ENCODE assay signal across 8 cellular contexts in the genomic region with DNA sequence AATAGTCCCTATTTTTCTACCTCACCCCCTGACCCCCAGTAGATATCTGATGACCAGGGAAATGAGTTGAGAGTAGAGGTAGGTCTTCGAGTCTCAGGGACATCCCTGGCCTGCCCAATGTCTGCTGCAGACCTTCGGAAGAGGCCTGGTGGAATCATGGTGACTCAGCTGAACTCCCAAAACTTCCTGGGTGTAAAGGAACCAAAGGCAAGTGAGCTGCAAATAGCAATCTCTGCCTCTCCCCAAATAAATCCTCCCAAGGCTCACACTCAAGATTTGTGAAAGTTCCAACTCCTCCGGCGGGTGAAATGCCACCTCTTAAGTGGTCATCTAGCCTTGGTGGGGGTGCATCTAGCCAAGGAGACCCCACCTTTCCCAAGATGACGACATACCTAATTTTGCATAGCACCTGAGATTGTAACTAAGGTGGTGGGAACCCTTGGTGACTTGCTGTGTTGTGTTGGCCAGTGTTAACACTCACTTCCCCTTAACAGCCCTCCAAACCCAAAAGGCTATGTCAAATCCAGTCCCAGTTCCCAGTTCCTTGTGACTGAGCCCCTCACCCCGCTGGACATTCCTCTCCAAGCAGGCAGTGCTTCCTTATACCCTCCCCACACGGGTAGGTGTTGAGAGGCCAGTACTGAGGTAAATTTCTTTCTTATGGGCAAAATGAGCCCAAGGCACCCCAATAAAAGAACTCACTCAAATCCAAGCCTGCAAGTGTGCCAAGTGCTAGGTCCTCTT. TPM values are rescaled to one million over a fixed set of nuclear protein-coding genes. Genes with fewer than 3 reads are reported as not detected.
DNase-seq lines count a peak whose midpoint lies in the region; ATAC-seq, FAIRE-seq and TF ChIP-seq lines count a peak whose summit lies in the region.

No MANE protein-coding gene starts in this region.

- H3K4me2 ChIP-seq in K562 (ENCODE audit: insufficient read depth, low read length) = peak overlapping the region; percentile 12; the same call in 1 of the 2 replicates

- H3K27ac Mint-ChIP-seq in activated CD8-positive, alpha-beta memory T cell treated with anti-CD3 and anti-CD28 coated beads, Interleukin-2, amount 10 ng/mL, durations not matched to agents 7 days and 5 days = peak overlapping the region; percentile 93

- H3K4me3 Mint-ChIP-seq in activated CD8-positive, alpha-beta memory T cell treated with anti-CD3 and anti-CD28 coated beads, Interleukin-2, amount 10 ng/mL, durations not matched to agents 7 days and 5 days = peak overlapping the region; percentile 51

- no TSS peak for BruUV-seq in K562 (replicated peaks; lab: Mats Ljungman, UMichigan)

- H4K20me1 ChIP-seq in K562 (replicated peaks; ENCODE audit: control insufficient read depth, insufficient read depth, low read length) = 0 out of 2 replicates have a peak, but pooled peaks cover 8% of the 10 kb centered on the region

- H3K36me3 ChIP-seq in K562 (ENCODE audit: control insufficient read depth, insufficient read depth, low read length) = peaks cover 35% of the 10 kb centered on the region

- H3K9me3 Mint-ChIP-seq in activated CD8-positive, alpha-beta memory T cell treated with anti-CD3 and anti-CD28 coated beads, Interleukin-2, amount 10 ng/mL, durations not matched to agents 7 days and 5 days (ENCODE audit: low read depth) = no peaks in the 10 kb centered on the region

- TF ChIP-seq EP300 in K562 (IDR thresholded peaks at IDR 0.05; ENCODE audit: low read length) = no peak

- no peaks in the 10 kb centered on the region for H3K27me3 Mint-ChIP-seq in activated CD8-positive, alpha-beta memory T cell treated with anti-CD3 and anti-CD28 coated beads, Interleukin-2, amount 10 ng/mL, durations not matched to agents 7 days and 5 days

- H3K4me1 Mint-ChIP-seq in activated CD8-positive, alpha-beta memory T cell treated with anti-CD3 and anti-CD28 coated beads, Interleukin-2, amount 10 ng/mL, durations not matched to agents 7 days and 5 days = peaks cover 72% of the 10 kb centered on the region

- TF ChIP-seq RAD21 in K562 (CRISPR knock-in tag; conservative IDR thresholded peaks at IDR 0.05 in 1 of 2, IDR thresholded peaks at IDR 0.05 in 1 of 2) = no peak

- ATAC-seq in activated CD8-positive, alpha-beta memory T cell treated with anti-CD3 and anti-CD28 coated beads, Interleukin-2, amount 10 ng/mL, durations not matched to agents 7 days and 5 days = no peak
- peak; percentile 2; the same call in 1 of the 3 replicates for ATAC-seq in K562
- ATAC-seq in HG03521 (IDR thresholded peaks at IDR 0.05; ENCODE audit: unreplicated experiment) = no peak
- ATAC-seq in HG02642 (IDR thresholded peaks at IDR 0.05; ENCODE audit: poor library complexity, unreplicated experiment) = no peak

- H3K9me1 ChIP-seq in K562 (ENCODE audit: control insufficient read depth, insufficient read depth, low read length) = no peaks in the 10 kb centered on the region

- no peak for TF ChIP-seq CTCF in K562 (IDR thresholded peaks at IDR 0.05 in 2 of 3, conservative IDR thresholded peaks at IDR 0.05 in 1 of 3; ENCODE audit: insufficient read depth in 2 of 3, low read depth in 1 of 3, low read length in 3 of 3)

- H3K9me3 ChIP-seq in K562 (replicated peaks; ENCODE audit: control insufficient read depth, insufficient read depth, low read depth, low read length) = no peaks in the 10 kb centered on the region

- in situ Hi-C loops in K562 (cut with MboI) = no loop called here

- no peak for DNase-seq in activated CD8-positive, alpha-beta memory T cell treated with anti-CD3 and anti-CD28 coated beads, Interleukin-2, amount 10 ng/mL, durations not matched to agents 7 days and 5 days
- DNase-seq in activated CD8-positive, alpha-beta memory T cell treated with anti-CD3 and anti-CD28 coated beads, Interleukin-2, amount 50 U/mL, for 4 hours = no peak
- peak in 1 of 4 experiments; percentile 19 for DNase-seq in K562 (ENCODE audit: extremely low read depth in 1 of 4, low spot score in 3 of 4)
- peak in 6 of 49 donors; percentile 18 to 74 (median 42) for DNase-seq in substantia nigra (lab: John Stamatoyannopoulos, UW)
- no peak for DNase-seq in COLO829 (ENCODE audit: low spot score)

- 66% methylated on average over 6 of the region's 7 CpGs for WGBS in K562 (ENCODE audit: insufficient coverage, low coverage, missing lambda C conversion rate)

- peaks cover 42% of the 10 kb centered on the region for H3K36me3 Mint-ChIP-seq in activated CD8-positive, alpha-beta memory T cell treated with anti-CD3 and anti-CD28 coated beads, Interleukin-2, amount 10 ng/mL, durations not matched to agents 7 days and 5 days

- POLR2A ChIA-PET in K562 (lab: Yijun Ruan, JAX) = interaction anchor here (0.7 to 1.9 kb wide), 4 partner anchors 9 to 508 kb away, joined by 3 to 6 read pairs (median 4); no protein-coding TSS in a partner anchor

- H3K4me1 ChIP-seq in K562 (replicated peaks in 1 of 2; ENCODE audit: control insufficient read depth in 2 of 2, insufficient read depth in 2 of 2, low read length in 2 of 2) = peaks cover 28 to 38% of the 10 kb centered on the region in 2 experiments; a peak in 4 of 5 replicates

- TF ChIP-seq POLR2A in K562 (conservative IDR thresholded peaks at IDR 0.05) = 0 out of 2 replicates have a peak, but pooled peaks have one; percentile 22

- H3K4me3 ChIP-seq in K562 = no peak overlapping the region

- no peak for FAIRE-seq in K562 (lab: Jason Lieb, UNC)

- no peak overlapping the region for H2AFZ ChIP-seq in K562 (ENCODE audit: low read depth, low read length)

- H3K79me2 ChIP-seq in K562 (ENCODE audit: control insufficient read depth, insufficient read depth, low read length) = peaks cover 34% of the 10 kb centered on the region

- CTCF ChIA-PET in activated CD8-positive, alpha-beta memory T cell treated with anti-CD3 and anti-CD28 coated beads, Interleukin-2, amount 10 ng/mL, durations not matched to agents 7 days and 5 days (lab: Charles Lee) = interaction anchor here (0.8 to 9.6 kb wide), 13 partner anchors 10 to 965 kb away, joined by 3 to 237 read pairs (median 5); no protein-coding TSS in a partner anchor
- CTCF ChIA-PET in K562 (lab: Yijun Ruan, JAX; ENCODE audit: low intra/inter-chr PET ratio) = no interaction called here

- H3K27me3 ChIP-seq in K562 (ENCODE audit: control insufficient read depth in 2 of 2, insufficient read depth in 2 of 2, low read length in 2 of 2) (no peaks in the 10 kb centered on the region), layer of hippocampus (ENCODE audit: control insufficient read depth, insufficient read depth, low read length) (no peaks in the 10 kb centered on the region)

- no peak overlapping the region for H3K9ac ChIP-seq in K562 (ENCODE audit: insufficient read depth in 1 of 2, low read depth in 2 of 2, low read length in 2 of 2)

- intact Hi-C loops in K562 (cut with micrococcal nuclease) = loop anchor here (5.0 kb wide), 1 partner anchor 39 kb away; no protein-coding TSS in a partner anchor

- no peak overlapping the region; the same call in 2 of the 3 replicates for H3K27ac ChIP-seq in K562 (ENCODE audit: extremely low read depth, low read depth, low read length)
- H3K27ac ChIP-seq in layer of hippocampus (ENCODE audit: low read depth, low read length) = peak overlapping the region; percentile 47
- H3K27ac ChIP-seq in substantia nigra (ENCODE audit: low read depth, low read length, poor library complexity, severe bottlenecking) = peak overlapping the region; percentile 53

TF ChIP-seq in K562, 482 proteins besides CTCF, POLR2A, EP300 and RAD21:
- TF ChIP-seq MYNN (IDR thresholded peaks at IDR 0.05) = 0 out of 2 replicates have a peak, but pooled peaks have one; percentile 1
- no peak for TF ChIP-seq MYNN (CRISPR knock-in tag; IDR thresholded peaks at IDR 0.05)
- peak; percentile 32; the same call in 1 of the 2 replicates for TF ChIP-seq POLR2AphosphoS2 (IDR thresholded peaks at IDR 0.05; ENCODE audit: low read length)
- TF ChIP-seq, protein P1, sequence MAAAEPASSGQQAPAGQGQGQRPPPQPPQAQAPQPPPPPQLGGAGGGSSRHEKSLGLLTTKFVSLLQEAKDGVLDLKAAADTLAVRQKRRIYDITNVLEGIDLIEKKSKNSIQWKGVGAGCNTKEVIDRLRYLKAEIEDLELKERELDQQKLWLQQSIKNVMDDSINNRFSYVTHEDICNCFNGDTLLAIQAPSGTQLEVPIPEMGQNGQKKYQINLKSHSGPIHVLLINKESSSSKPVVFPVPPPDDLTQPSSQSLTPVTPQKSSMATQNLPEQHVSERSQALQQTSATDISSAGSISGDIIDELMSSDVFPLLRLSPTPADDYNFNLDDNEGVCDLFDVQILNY (CRISPR knock-in tag; IDR thresholded peaks at IDR 0.05) = no peak
- TF ChIP-seq C11orf30 (IDR thresholded peaks at IDR 0.05; ENCODE audit: low read depth) = 0 out of 2 replicates have a peak, but pooled peaks have one; percentile 8

RNA-seq across cellular contexts. Expression of a gene that starts 6.2 kb away (rescaled TPM):
- 10 to 100 TPM; 53.6 to 85.6 TPM for total RNA-seq in activated CD8-positive, alpha-beta memory T cell treated with anti-CD3 and anti-CD28 coated beads, Interleukin-2, amount 10 ng/mL, durations not matched to agents 7 days and 5 days
- total RNA-seq in K562 (2011; cell fraction: chromatin; rRNA removed; ENCODE audit: low replicate concordance) = 11.8 and 14.3 TPM in 2 replicates
- 10.0 and 12.0 TPM in 2 replicates for total RNA-seq in K562 (2011; cell fraction: nucleolus; rRNA removed)
- 10.0 and 20.1 TPM in 2 replicates for total RNA-seq in K562 (2011; cell fraction: nucleoplasm; rRNA removed)
- total RNA-seq in K562 (2014; rRNA removed) (5.3 and 6.2 TPM in 2 replicates), K562 (2014; rRNA removed; fragmentation: Illumina TruSeq; extraction: Trizol) (3.2 and 4.0 TPM in 2 replicates), K562 (2015; rRNA removed; fragmentation: Illumina TruSeq; extraction: Trizol) (3.7 and 3.8 TPM in 2 replicates), K562 (2021) (26.6 and 27.2 TPM in 2 replicates)
- polyA plus RNA-seq in K562 (2011; rRNA removed) (3.7 and 6.6 TPM in 2 replicates), K562 (2014; fragmentation: Illumina TruSeq; extraction: Trizol) (13.7 and 15.5 TPM in 2 replicates), K562 (2014; fragmentation: Nextera tagmentation; extraction: Ambion mirVana) (1 to 10 TPM; 1.3 to 3.2 TPM), K562 (2014; rRNA removed) (11.1 and 11.7 TPM in 2 replicates)
- polyA plus RNA-seq in K562 (2011; cell fraction: cytosol; rRNA removed) = 10.0 and 19.9 TPM in 2 replicates
- 14.4 and 33.2 TPM in 2 replicates for polyA plus RNA-seq in K562 (2011; cell fraction: nucleus; rRNA removed)
- 9.5 and 18.5 TPM in 2 replicates for polyA plus RNA-seq in K562 (2012)
- 3.1 TPM in 2 replicates for polyA minus RNA-seq in K562 (2011; rRNA and poly(A)+ RNA removed)
- polyA minus RNA-seq in K562 (2011; cell fraction: cytosol; rRNA and poly(A)+ RNA removed) = 15.1 and 34.9 TPM in 2 replicates
- polyA minus RNA-seq in K562 (2011; cell fraction: nucleus; rRNA and poly(A)+ RNA removed) = 9.0 and 10.3 TPM in 2 replicates
